In the genomic region with DNA sequence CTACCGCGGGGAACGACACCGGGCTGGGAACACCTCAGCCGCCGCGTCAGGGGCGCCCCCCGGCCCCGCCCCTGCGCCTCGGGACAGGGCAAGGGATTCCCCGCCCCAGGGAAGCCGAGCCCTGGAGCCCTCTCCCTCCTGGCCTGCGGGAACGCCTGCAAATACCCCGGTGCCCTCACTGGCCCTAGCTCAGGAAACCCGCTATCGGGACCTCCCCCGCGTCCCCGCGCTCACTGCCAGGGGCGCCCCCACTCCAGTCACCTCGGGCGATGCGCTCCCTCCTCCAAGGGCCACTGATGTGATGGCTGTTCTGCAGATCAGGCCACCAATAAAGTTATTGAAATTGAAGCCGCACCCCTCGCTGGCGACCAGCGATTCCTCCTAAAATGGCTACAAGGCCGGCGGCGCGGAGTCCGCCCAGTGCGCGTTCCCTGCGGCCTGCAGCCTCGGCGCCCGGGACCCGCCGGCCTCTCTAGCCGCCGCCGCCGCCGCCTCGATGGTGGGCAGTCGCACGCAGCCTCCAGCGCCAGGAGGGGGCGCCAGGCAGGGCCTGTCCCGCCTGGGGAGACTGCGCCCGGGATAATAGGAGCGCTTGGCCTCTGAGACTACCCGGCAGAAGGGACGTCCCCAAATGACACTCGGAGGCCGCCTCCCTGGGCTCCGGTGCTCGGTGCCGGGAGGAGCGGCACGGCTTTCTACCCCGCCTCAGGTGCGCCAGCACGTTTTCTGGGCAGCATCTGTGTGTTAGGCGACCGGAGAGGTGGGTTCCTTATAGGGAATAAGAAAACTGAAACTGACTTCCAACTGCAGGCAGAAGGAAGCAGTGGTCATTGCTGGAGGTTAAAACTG, we compare ENCODE assay signal across 8 cellular contexts. TPM values are rescaled to one million over a fixed set of nuclear protein-coding genes. Genes with fewer than 3 reads are reported as not detected.
DNase-seq lines count a peak whose midpoint lies in the region; ATAC-seq and TF ChIP-seq lines count a peak whose summit lies in the region.

PRKAB2 (minus strand) TSS at position 303 of the 849 bp plus-strand sequence. CDS start 326 bp downstream, outside the sequence.

- peak within 1 kb of the TSS; percentile 89 for H3K4me3 ChIP-seq in endocrine pancreas (ENCODE audit: control insufficient read depth, insufficient read depth, low read length)

- CTCF ChIA-PET in Calu3 (lab: Charles Lee) = interaction anchor here (0.6 to 1.2 kb wide), 11 partner anchors 8 to 95 kb away, joined by 3 to 13 read pairs (median 4); partner anchors contain the start of gene CHD1L

- peak within 1 kb of the TSS; percentile 100 for H3K4me3 Mint-ChIP-seq in Calu3 (ENCODE audit: low read depth, unreplicated experiment)

- H3K36me3 Mint-ChIP-seq in Calu3 (ENCODE audit: insufficient read depth, unreplicated experiment) = peaks cover 31% of the 10 kb centered on the region

- H3K4me1 Mint-ChIP-seq in Calu3 (ENCODE audit: low read depth, unreplicated experiment) = peaks cover 39% of the 10 kb centered on the region

- peak within 1 kb of the TSS; percentile 51 for H3K9ac ChIP-seq in endocrine pancreas (ENCODE audit: control insufficient read depth, insufficient read depth, low read length)

- peaks cover 8% of the 10 kb centered on the region for H3K4me1 ChIP-seq in endocrine pancreas (ENCODE audit: control insufficient read depth, insufficient read depth, low read length)

- intact Hi-C loops in Calu3 (cut with micrococcal nuclease; ENCODE audit: unreplicated experiment) = loop anchor here (1.0 to 5.0 kb wide), 5 partner anchors 52 to 220 kb away; partner anchors contain the start of gene FMO5

- peak; percentile 87 for TF ChIP-seq CTCF in Calu3 (IDR thresholded peaks at IDR 0.05; ENCODE audit: unreplicated experiment)

- no peaks in the 10 kb centered on the region for H3K27me3 Mint-ChIP-seq in Calu3 (ENCODE audit: unreplicated experiment)

- H3K27me3 ChIP-seq in endocrine pancreas (ENCODE audit: control insufficient read depth, insufficient read depth, low read length) = no peaks in the 10 kb centered on the region

- peak; percentile 80 for ATAC-seq in GM21367 (IDR thresholded peaks at IDR 0.05; ENCODE audit: unreplicated experiment)

- DNase-seq in Calu3 = peak; percentile 99
- DNase-seq in HT1080 (ENCODE audit: low read depth) = peak; percentile 96
- DNase-seq in NOMO-1 treated with DMSO at 0.1 percent for 48 hours (lab: John Stamatoyannopoulos, UW; ENCODE audit: unreplicated experiment) = peak; percentile 94
- peak; percentile 68 for DNase-seq in activated CD8-positive, alpha-beta memory T cell treated with anti-CD3 and anti-CD28 coated beads, Interleukin-2, amount 50 U/mL, for 1 hour (ENCODE audit: extremely low read depth)
- peak; percentile 98 for DNase-seq in mesenteric fat pad (ENCODE audit: low spot score)
- peak; percentile 76 for DNase-seq in stimulated activated CD8-positive, alpha-beta memory T cell treated with anti-CD3 and anti-CD28 coated beads, Interleukin-15, amount 100 ng/mL, for 1 hour (ENCODE audit: low read depth)

- BruUV-seq in Calu3 (replicated peaks; lab: Mats Ljungman, UMichigan) = no TSS peak

- H3K9me3 ChIP-seq in endocrine pancreas (ENCODE audit: control insufficient read depth, low read length) = no peaks in the 10 kb centered on the region

- H3K36me3 ChIP-seq in endocrine pancreas (ENCODE audit: control insufficient read depth, insufficient read depth, low read length) = no peaks in the 10 kb centered on the region

- H3K9me3 Mint-ChIP-seq in Calu3 (ENCODE audit: low read depth, unreplicated experiment) = peaks cover 3% of the 10 kb centered on the region

- H3K27ac Mint-ChIP-seq in Calu3 (ENCODE audit: unreplicated experiment) = peak within 1 kb of the TSS; percentile 99

RNA-seq across cellular contexts. Expression of gene PRKAB2, which starts in this region (rescaled TPM):
- total RNA-seq in Calu3 (2022) = 9.8 and 12.6 TPM in 2 replicates
- 4.9 and 6.1 TPM in 2 replicates for total RNA-seq in HT1080 (2014; rRNA removed; shearing (Covaris generic))
- polyA plus RNA-seq in HT1080 (2015; cell fraction: cytosol; rRNA removed) = 9.6 and 11.5 TPM in 2 replicates
- 45.6 and 46.4 TPM in 2 replicates for polyA plus RNA-seq in HT1080 (2015; cell fraction: nucleus; rRNA removed)
- total RNA-seq in mesenteric fat pad = 6.4 TPM

Comparison
In these comparisons a context has a peak if more than half of its experiments do, and no peak if none do; other contexts are left out.
1. Peak in every context shown above with its lines: DNase-seq, ATAC-seq and H3K4me3 ChIP-seq.